Comparison of ENCODE assay signal across 8 cellular contexts in the genomic region with DNA sequence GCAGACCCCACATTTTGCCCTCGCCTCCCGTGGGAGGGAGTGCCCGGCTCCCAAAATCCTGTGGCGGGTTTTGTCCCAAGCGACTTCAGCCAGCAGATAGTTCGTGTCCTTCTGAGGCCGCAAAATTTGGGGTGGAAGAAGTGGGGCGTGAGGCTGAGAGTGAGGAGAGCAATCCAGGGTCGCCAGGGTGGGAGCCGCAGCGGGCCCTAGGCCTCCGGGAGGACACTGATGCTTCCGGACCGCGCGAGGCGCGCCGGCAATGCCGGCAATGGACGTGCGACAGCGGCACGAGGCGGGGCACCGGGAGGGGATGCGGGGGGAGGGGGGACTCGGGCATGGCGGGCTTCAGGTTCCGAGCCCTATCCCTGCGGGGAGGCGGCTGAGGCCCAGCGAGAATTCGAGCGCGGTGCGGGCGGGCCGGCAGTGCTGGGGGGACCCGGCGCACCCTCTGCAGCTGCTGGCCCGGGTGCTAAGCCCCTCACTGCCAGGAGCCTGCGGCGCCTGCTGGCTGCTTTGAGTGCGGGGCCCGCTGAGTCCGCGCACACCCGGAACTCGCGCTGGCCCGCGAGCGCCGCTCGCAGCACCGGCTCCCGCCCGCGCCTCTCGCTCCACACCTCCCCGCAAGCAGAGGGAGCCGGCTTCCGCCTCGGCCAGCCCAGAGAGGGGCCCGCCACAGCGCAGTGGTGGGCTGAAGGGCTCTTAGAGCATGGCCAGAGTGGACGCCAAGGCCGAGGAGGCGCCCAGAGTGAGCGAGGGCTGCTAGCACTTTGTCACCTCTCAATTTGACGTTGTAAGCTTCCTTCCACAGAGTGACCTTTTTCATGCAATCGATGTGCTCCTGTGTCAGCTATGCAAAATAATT.
DNase-seq lines count a peak whose midpoint lies in the region; ATAC-seq and TF ChIP-seq lines count a peak whose summit lies in the region.

No MANE protein-coding gene starts in this region.

- WGBS in right cardiac atrium, result under 1% methylated on average over 73 of the region's 73 CpGs
- WGBS in psoas muscle, 3 donors, result 0 to 1% (median 1%) methylated on average over 44 to 73 of the region's 73 CpGs
- WGBS in urinary bladder, result under 1% methylated on average over 73 of the region's 73 CpGs

- H3K4me1 ChIP-seq in ES-I3 (ENCODE audit: insufficient read depth, low read length) (peaks cover 7% of the 10 kb centered on the region; the same call in 1 of the 2 replicates), right cardiac atrium (ENCODE audit: control insufficient read depth, insufficient read depth, low read length) (no peaks in the 10 kb centered on the region), psoas muscle (no peaks in the 10 kb centered on the region), urinary bladder (ENCODE audit: insufficient read depth) (no peaks in the 10 kb centered on the region)

- ATAC-seq in GM21786 (IDR thresholded peaks at IDR 0.05; ENCODE audit: unreplicated experiment) (peak; percentile 65), right cardiac atrium (peak; percentile 96 to 97), psoas muscle (peak; percentile 91 to 97 (median 94))

- no peak for TF ChIP-seq CTCF in psoas muscle (IDR thresholded peaks at IDR 0.05)

- no peaks in the 10 kb centered on the region for H3K9me3 ChIP-seq in ES-I3 (ENCODE audit: control insufficient read depth, insufficient read depth, low read length)
- no peaks in the 10 kb centered on the region for H3K9me3 ChIP-seq in right cardiac atrium (ENCODE audit: control insufficient read depth, low read length)
- H3K9me3 ChIP-seq in psoas muscle, result no peaks in the 10 kb centered on the region

- H3K27me3 ChIP-seq in right cardiac atrium (ENCODE audit: control insufficient read depth, insufficient read depth) (no peaks in the 10 kb centered on the region), psoas muscle (ENCODE audit: insufficient read depth in 3 of 3, low read length in 2 of 3) (no peaks in the 10 kb centered on the region)

- H3K9ac ChIP-seq in ES-I3 (ENCODE audit: low read depth, low read length), result peak overlapping the region; percentile 65

- DNase-seq in KG1 (lab: John Stamatoyannopoulos, UW) (peak; percentile 37), T-helper 1 cell (peak; percentile 45 to 67 (median 61)), amygdala (lab: John Stamatoyannopoulos, UW) (peak in 55 of 56 donors; percentile 33 to 92 (median 79)), right cardiac atrium (peak; percentile 74 to 90 (median 90)), psoas muscle (peak; percentile 76 to 88)

- intact Hi-C loops in right cardiac atrium (cut with DNase I) (no loop called here), psoas muscle (cut with DNase I) (loop anchor here in 1 of 2 donors (10.0 kb wide), 1 partner anchor 855 kb away; no protein-coding TSS in a partner anchor)

- H3K36me3 ChIP-seq in ES-I3 (ENCODE audit: insufficient read depth, low read length) (no peaks in the 10 kb centered on the region), psoas muscle (ENCODE audit: insufficient read depth in 1 of 2, low read depth in 1 of 2) (no peaks in the 10 kb centered on the region), urinary bladder (ENCODE audit: insufficient read depth) (no peaks in the 10 kb centered on the region)

- H3K4me3 ChIP-seq in right cardiac atrium (ENCODE audit: low read length) (peak overlapping the region; percentile 81), psoas muscle (peak overlapping the region; percentile 68), urinary bladder (ENCODE audit: low read depth, low read length) (peak overlapping the region; percentile 55)

- H3K27ac ChIP-seq in right cardiac atrium (ENCODE audit: low read length) (peak overlapping the region; percentile 68), psoas muscle (peak overlapping the region; percentile 39), urinary bladder (ENCODE audit: low read depth) (peak overlapping the region; percentile 56)

Comparison
In these comparisons a context has a peak if more than half of its experiments do, and no peak if none do; other contexts are left out.
1. Peak in every context shown above with its lines: DNase-seq, ATAC-seq, H3K4me3 ChIP-seq and H3K27ac ChIP-seq.
2. DNase-seq: peak in every context shown above with its lines; median percentile 90 in right cardiac atrium; 82 in psoas muscle; 79 in amygdala; 61 in T-helper 1 cell; 37 in KG1.